In the genomic region with DNA sequence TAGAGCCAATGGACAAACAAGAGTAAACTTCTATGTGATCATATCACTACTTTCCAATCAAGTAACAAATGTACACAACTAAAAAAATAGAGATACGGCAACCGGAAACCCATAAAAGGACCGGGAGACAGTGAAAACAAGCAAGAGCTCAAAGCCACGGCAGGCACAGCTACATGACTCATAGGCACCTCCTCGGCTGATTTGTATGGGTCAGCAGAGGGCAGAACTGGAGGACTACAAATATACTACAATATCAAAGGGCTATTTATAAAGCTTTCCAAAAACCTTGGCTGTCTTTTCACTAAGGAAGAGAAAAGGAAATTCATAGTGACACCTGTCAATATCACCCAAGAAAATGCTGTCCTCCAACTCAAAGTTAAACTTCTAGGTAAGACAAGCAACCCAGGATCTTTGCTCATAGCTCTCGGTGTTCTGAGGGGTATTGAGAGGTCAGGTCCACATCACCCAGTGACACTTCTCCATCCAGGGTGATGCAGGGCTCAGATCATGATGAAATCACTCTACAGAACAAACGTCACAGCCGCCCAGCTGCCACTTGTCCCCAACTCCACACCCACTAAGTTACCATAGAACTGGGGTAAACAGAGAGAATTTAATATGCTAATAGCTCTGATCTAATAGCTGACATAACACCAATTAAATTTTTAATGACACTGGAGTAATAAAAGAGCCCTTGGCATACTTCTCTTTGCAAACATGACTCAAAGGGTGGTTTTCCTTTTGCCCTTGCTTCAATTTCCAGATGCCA, we compare ENCODE assay signal across 1 cellular context.
TF ChIP-seq lines count a peak whose summit lies in the region.

No MANE protein-coding gene starts in this region.

TF ChIP-seq in K562, 482 proteins besides CTCF, POLR2A, EP300 and RAD21 (continued from another document):
- TF ChIP-seq HNRNPK (IDR thresholded peaks at IDR 0.05; ENCODE audit: low read depth, low read length, poor library complexity, severe bottlenecking) (no peak), PHB (CRISPR knock-in tag; IDR thresholded peaks at IDR 0.05) (no peak), YY1 (IDR thresholded peaks at IDR 0.05; ENCODE audit: borderline replicate concordance in 1 of 3, control insufficient read depth in 1 of 3, extremely low read depth in 1 of 3, insufficient read depth in 3 of 3, insufficient read length in 1 of 3, insufficient replicate concordance in 2 of 3, low read depth in 1 of 3, low read length in 2 of 3) (no peak), SMC3 (conservative IDR thresholded peaks at IDR 0.05; ENCODE audit: insufficient read depth, low read depth, low read length) (no peak)
